8 cellular contexts compared by ENCODE assay signal in genomic region chr11:112227002-112227401, GRCh38. TPM values are rescaled to one million over a fixed set of nuclear protein-coding genes. Genes with fewer than 3 reads are reported as not detected.
DNase-seq lines count a peak whose midpoint lies in the region; ATAC-seq and TF ChIP-seq lines count a peak whose summit lies in the region.

No MANE protein-coding gene starts in this region.

- H3K4me2 ChIP-seq in KMS-11, result peak overlapping the region; percentile 73

- peaks cover 16 to 29% (median 28%) of the 10 kb centered on the region in 3 donors for H3K4me1 Mint-ChIP-seq in CD8-positive, alpha-beta memory T cell

- TF ChIP-seq POLR2A in body of pancreas (IDR thresholded peaks at IDR 0.05), result no peak

- no peaks in the 10 kb centered on the region for H3K9me3 ChIP-seq in CD8-positive, alpha-beta memory T cell (ENCODE audit: low read length)
- no peaks in the 10 kb centered on the region for H3K9me3 ChIP-seq in body of pancreas
- H3K9me3 ChIP-seq in thoracic aorta, result no peaks in the 10 kb centered on the region

- peak overlapping the region; percentile 93; the same call in 1 of the 2 replicates for H2AFZ ChIP-seq in KMS-11 (ENCODE audit: low read depth)

- no peaks in the 10 kb centered on the region for H3K27me3 Mint-ChIP-seq in CD8-positive, alpha-beta memory T cell

- WGBS in body of pancreas, 2 donors, result 8 to 16% methylated on average over 12 of the region's 12 CpGs

- intact Hi-C loops in body of pancreas (cut with DNase I), result no loop called here

- peaks cover 5% of the 10 kb centered on the region; the same call in 1 of the 2 replicates for H3K79me2 ChIP-seq in KMS-11 (ENCODE audit: insufficient read depth, low read depth)

- peaks cover 0 to 47% (median 13%) of the 10 kb centered on the region in 3 donors for H3K36me3 Mint-ChIP-seq in CD8-positive, alpha-beta memory T cell

- TF ChIP-seq CTCF in KMS-11 (conservative IDR thresholded peaks at IDR 0.05; ENCODE audit: low read depth, low read length) (no peak), body of pancreas (IDR thresholded peaks at IDR 0.05) (peak in 1 of 7 experiments; percentile 0), thoracic aorta (IDR thresholded peaks at IDR 0.05) (no peak)

- ATAC-seq in body of pancreas (no peak), thoracic aorta (ENCODE audit: insufficient number of reproducible peaks, low FRiP score, low read depth) (no peak), GM19467 (IDR thresholded peaks at IDR 0.05; ENCODE audit: unreplicated experiment) (no peak), GM19328 (IDR thresholded peaks at IDR 0.05; ENCODE audit: unreplicated experiment) (no peak), HG03139 (IDR thresholded peaks at IDR 0.05; ENCODE audit: unreplicated experiment) (no peak)

- H3K4me3 ChIP-seq in CD8-positive, alpha-beta memory T cell (ENCODE audit: low read length), result peak overlapping the region; percentile 97
- H3K4me3 ChIP-seq in KMS-11 (IDR thresholded peaks at IDR 0.05; ENCODE audit: insufficient read depth, low read depth, low read length) (no peak overlapping the region), body of pancreas (peak overlapping the region; percentile 51 to 82), thoracic aorta (peak overlapping the region; percentile 80)

- CTCF ChIA-PET in CD8-positive, alpha-beta memory T cell (lab: Charles Lee), result interaction anchor here (0.8 to 3.5 kb wide), 2 partner anchors 50 to 55 kb away, joined by 3 to 38 read pairs; no protein-coding TSS in a partner anchor

- no peaks in the 10 kb centered on the region for H4K20me1 ChIP-seq in KMS-11 (ENCODE audit: insufficient read depth)

- POLR2A ChIA-PET in CD8-positive, alpha-beta memory T cell (lab: Charles Lee), result interaction anchor here (0.8 to 1.0 kb wide), 3 partner anchors 53 to 300 kb away, joined by 3 to 4 read pairs (median 3); no protein-coding TSS in a partner anchor

- peak overlapping the region; percentile 93 to 98 (median 95) for H3K4me3 Mint-ChIP-seq in CD8-positive, alpha-beta memory T cell

- H3K4me1 ChIP-seq in CD8-positive, alpha-beta memory T cell (ENCODE audit: insufficient read depth, low read length), result peaks cover 9% of the 10 kb centered on the region
- peaks cover 8% of the 10 kb centered on the region for H3K4me1 ChIP-seq in KMS-11 (ENCODE audit: low read depth, poor library complexity, severe bottlenecking)
- peaks cover 7% of the 10 kb centered on the region for H3K4me1 ChIP-seq in body of pancreas
- peaks cover 9 to 25% of the 10 kb centered on the region in 2 donors for H3K4me1 ChIP-seq in thoracic aorta (ENCODE audit: control insufficient read depth in 1 of 2, low read depth in 2 of 2)

- peak overlapping the region; percentile 77 for H3K9ac ChIP-seq in KMS-11

- H3K9me3 Mint-ChIP-seq in CD8-positive, alpha-beta memory T cell, result no peaks in the 10 kb centered on the region

- peak overlapping the region; percentile 98 to 99 (median 99) for H3K27ac Mint-ChIP-seq in CD8-positive, alpha-beta memory T cell

- no peaks in the 10 kb centered on the region for H3K27me3 ChIP-seq in CD8-positive, alpha-beta memory T cell (ENCODE audit: insufficient read depth, low read length, poor library complexity, severe bottlenecking)
- H3K27me3 ChIP-seq in KMS-11 (ENCODE audit: insufficient read depth, low read depth), result no peaks in the 10 kb centered on the region
- H3K27me3 ChIP-seq in body of pancreas, result no peaks in the 10 kb centered on the region
- no peaks in the 10 kb centered on the region for H3K27me3 ChIP-seq in layer of hippocampus (ENCODE audit: control insufficient read depth, insufficient read depth, low read length)
- H3K27me3 ChIP-seq in thoracic aorta (replicated peaks; ENCODE audit: insufficient read depth), result no peaks in the 10 kb centered on the region

- H3K36me3 ChIP-seq in CD8-positive, alpha-beta memory T cell (ENCODE audit: insufficient read depth, low read length), result peaks cover 16% of the 10 kb centered on the region
- H3K36me3 ChIP-seq in KMS-11 (ENCODE audit: insufficient read depth), result no peaks in the 10 kb centered on the region
- H3K36me3 ChIP-seq in body of pancreas (replicated peaks in 1 of 2; ENCODE audit: insufficient read depth in 1 of 2, low read depth in 2 of 2), result peaks cover 0 to 5% of the 10 kb centered on the region in 2 donors
- H3K36me3 ChIP-seq in thoracic aorta, result peaks cover 4% of the 10 kb centered on the region

- no peak for DNase-seq in CD8-positive, alpha-beta memory T cell
- DNase-seq in body of pancreas, result no peak
- no peak for DNase-seq in thoracic aorta (ENCODE audit: low spot score)

- peak overlapping the region; percentile 96 for H3K27ac ChIP-seq in CD8-positive, alpha-beta memory T cell (ENCODE audit: low read depth, low read length)
- peak overlapping the region; percentile 60; the same call in 1 of the 2 replicates for H3K27ac ChIP-seq in KMS-11
- peak overlapping the region in 3 of 4 donors; percentile 91 to 94 (median 92) for H3K27ac ChIP-seq in body of pancreas
- peak overlapping the region; percentile 99 for H3K27ac ChIP-seq in layer of hippocampus (ENCODE audit: low read depth, low read length)
- H3K27ac ChIP-seq in thoracic aorta, result peak overlapping the region; percentile 99 to 100

RNA-seq across cellular contexts. Expression of gene PTS, which starts 0.8 kb away (rescaled TPM):
- total RNA-seq in CD8-positive, alpha-beta memory T cell, result 10 to 100 TPM; 38.4 to 40.8 TPM
- polyA plus RNA-seq in CD8-positive, alpha-beta memory T cell, result 11.6 TPM
- total RNA-seq in body of pancreas, result 10 to 100 TPM; 20.1 to 25.7 TPM
- 10 to 100 TPM; 22.1 to 27.3 TPM for total RNA-seq in thoracic aorta

RNA-seq across cellular contexts. Expression of gene PLET1, which starts 33.7 kb away (rescaled TPM):
- not detected for total RNA-seq in CD8-positive, alpha-beta memory T cell
- not detected for polyA plus RNA-seq in CD8-positive, alpha-beta memory T cell
- total RNA-seq in body of pancreas, result not detected
- total RNA-seq in thoracic aorta, result not detected

RNA-seq across cellular contexts. Expression of gene BCO2, which starts 51.7 kb away (rescaled TPM):
- 1 to 10 TPM in 1 of 2 experiments, under 1 TPM in 1; 0.84 to 1.1 TPM for total RNA-seq in CD8-positive, alpha-beta memory T cell
- polyA plus RNA-seq in CD8-positive, alpha-beta memory T cell, result 0.17 TPM
- total RNA-seq in body of pancreas, result 1 to 10 TPM; 3.6 to 4.2 TPM
- total RNA-seq in thoracic aorta, result 10 to 100 TPM in 1 of 2 donors, 1 to 10 TPM in 1; 7.2 to 26.6 TPM

RNA-seq across cellular contexts. Expression of gene TEX12, which starts 59.8 kb away (rescaled TPM):
- under 1 TPM; 0.27 to 0.39 TPM for total RNA-seq in CD8-positive, alpha-beta memory T cell
- not detected for polyA plus RNA-seq in CD8-positive, alpha-beta memory T cell
- total RNA-seq in body of pancreas (not detected), thoracic aorta (1 to 10 TPM in 1 of 2 donors, under 1 TPM in 1; 0.54 to 1.4 TPM)
